In genomic region chr14:72172597-72172996, GRCh38 we compare ENCODE assay signal across 17 cellular contexts.
DNase-seq lines count a peak whose midpoint lies in the region; ATAC-seq and TF ChIP-seq lines count a peak whose summit lies in the region.
"Had no signal": no experiment of that assay in that cellular context is flagged by ENCODE, and none has a peak within 500 bp of the region (broad histone marks: within the 10 kb centered on the region; RNA-seq: fewer than 3 reads in every experiment).

No MANE protein-coding gene starts in this region.

- peak overlapping the region; percentile 12 for H3K4me2 ChIP-seq in Loucy (ENCODE audit: low read depth, low read length, poor library complexity, severe bottlenecking)
- H3K4me2 ChIP-seq: BLaER1 had no signal

- H3K4me1 Mint-ChIP-seq in Caco-2 (ENCODE audit: low read depth, unreplicated experiment), result no peaks in the 10 kb centered on the region
- H3K4me1 Mint-ChIP-seq in activated naive CD8-positive, alpha-beta T cell treated with anti-CD3 and anti-CD28 coated beads for 36 hours, result no peaks in the 10 kb centered on the region
- H3K4me1 Mint-ChIP-seq: B cell; CD4-positive, CD25-positive, alpha-beta regulatory T cell had no signal

- H3K27me3 Mint-ChIP-seq in Caco-2 (ENCODE audit: insufficient read depth, unreplicated experiment), result peaks cover 6% of the 10 kb centered on the region
- H3K27me3 Mint-ChIP-seq in activated naive CD8-positive, alpha-beta T cell treated with anti-CD3 and anti-CD28 coated beads for 36 hours, result peaks cover 15% of the 10 kb centered on the region

- H3K9me2 ChIP-seq in Loucy (replicated peaks; ENCODE audit: low read depth, low read length), result no peaks in the 10 kb centered on the region

- intact Hi-C loops in Right ventricle myocardium inferior (cut with DNase I), result no loop called here
- intact Hi-C loops in left cardiac atrium (cut with DNase I), result no loop called here
- intact Hi-C loops in Caco-2 (cut with micrococcal nuclease; ENCODE audit: unreplicated experiment), result no loop called here

- H3K27me3 ChIP-seq in Loucy (ENCODE audit: insufficient read depth, low read length, poor library complexity, severe bottlenecking) (no peaks in the 10 kb centered on the region), Caco-2 (replicated peaks; ENCODE audit: control insufficient read depth, insufficient read depth, low read length) (no peaks in the 10 kb centered on the region)
- H3K27me3 ChIP-seq: BLaER1 had no signal

- H3F3A ChIP-seq in Loucy (ENCODE audit: low read depth), result no peaks in the 10 kb centered on the region

- CTCF ChIA-PET in Caco-2 (lab: Charles Lee), result no interaction called here

- no peaks in the 10 kb centered on the region for H3K9me3 Mint-ChIP-seq in Caco-2 (ENCODE audit: unreplicated experiment)
- no peaks in the 10 kb centered on the region for H3K9me3 Mint-ChIP-seq in activated naive CD8-positive, alpha-beta T cell treated with anti-CD3 and anti-CD28 coated beads for 36 hours
- H3K9me3 Mint-ChIP-seq: CD8-positive, alpha-beta T cell had no signal

- no peak for DNase-seq in Right ventricle myocardium inferior (ENCODE audit: missing footprints)
- DNase-seq in left cardiac atrium, result no peak
- peak; percentile 55 for DNase-seq in DMS79 (lab: John Stamatoyannopoulos, UW)
- DNase-seq in Caco-2, result no peak
- no peak for DNase-seq in activated naive CD8-positive, alpha-beta T cell treated with anti-CD3 and anti-CD28 coated beads for 36 hours
- DNase-seq: CD4-positive, CD25-positive, alpha-beta regulatory T cell; CD8-positive, alpha-beta T cell; DMS 273 treated with DMSO at 0.1 percent for 48 hours; DND-41; GDM1; GM23248; H7; HCEC 1CT had no signal

- no peak overlapping the region for H3K27ac Mint-ChIP-seq in Caco-2 (ENCODE audit: unreplicated experiment)
- no peak overlapping the region for H3K27ac Mint-ChIP-seq in activated naive CD8-positive, alpha-beta T cell treated with anti-CD3 and anti-CD28 coated beads for 36 hours
- H3K27ac Mint-ChIP-seq: B cell; CD4-positive, CD25-positive, alpha-beta regulatory T cell; CD8-positive, alpha-beta T cell had no signal

- H3K36me3 ChIP-seq in Loucy (ENCODE audit: insufficient read depth, low read length) (no peaks in the 10 kb centered on the region), Caco-2 (ENCODE audit: control insufficient read depth, insufficient read depth, low read length) (no peaks in the 10 kb centered on the region)
- H3K36me3 ChIP-seq: BLaER1 had no signal

- no peak overlapping the region for H2AFZ ChIP-seq in Loucy (ENCODE audit: low read length)
- H2AFZ ChIP-seq: GM23248 had no signal

- BruUV-seq in Caco-2 (replicated peaks; lab: Mats Ljungman, UMichigan), result no TSS peak

- no peaks in the 10 kb centered on the region for H3K9me3 ChIP-seq in Loucy (ENCODE audit: insufficient read depth, low read depth, low read length)
- no peaks in the 10 kb centered on the region for H3K9me3 ChIP-seq in Caco-2
- H3K9me3 ChIP-seq: BLaER1 had no signal

- no peaks in the 10 kb centered on the region for H4K20me1 ChIP-seq in Loucy (ENCODE audit: insufficient read depth, low read length, poor library complexity, severe bottlenecking)
- H4K20me1 ChIP-seq: BLaER1 had no signal

- H3K4me3 Mint-ChIP-seq in Caco-2 (ENCODE audit: unreplicated experiment), result no peak overlapping the region
- no peak overlapping the region for H3K4me3 Mint-ChIP-seq in activated naive CD8-positive, alpha-beta T cell treated with anti-CD3 and anti-CD28 coated beads for 36 hours
- H3K4me3 Mint-ChIP-seq: B cell; CD4-positive, CD25-positive, alpha-beta regulatory T cell; CD8-positive, alpha-beta T cell had no signal

- H3K4me1 ChIP-seq in Loucy (ENCODE audit: insufficient read depth, low read length, poor library complexity, severe bottlenecking) (peaks cover 52% of the 10 kb centered on the region), Caco-2 (no peaks in the 10 kb centered on the region)

- POLR2A ChIA-PET in Caco-2 (lab: Charles Lee), result no interaction called here

- TF ChIP-seq CTCF in Loucy (conservative IDR thresholded peaks at IDR 0.05; ENCODE audit: low read length), result no peak
- TF ChIP-seq CTCF in Caco-2 (IDR thresholded peaks at IDR 0.05; ENCODE audit: insufficient read depth in 1 of 2, low read depth in 1 of 2, low read length in 1 of 2, severe bottlenecking in 1 of 2, unreplicated experiment in 1 of 2), result no peak

- no peaks in the 10 kb centered on the region for H3K79me2 ChIP-seq in Loucy (ENCODE audit: insufficient read depth, low read length)

- no peak overlapping the region for H3K4me3 ChIP-seq in Loucy (ENCODE audit: low read length, poor library complexity, severe bottlenecking)
- no peak overlapping the region for H3K4me3 ChIP-seq in Caco-2 (ENCODE audit: low read depth, low read length)
- H3K4me3 ChIP-seq: BLaER1, GM12878, GM23248 had no signal

- no peaks in the 10 kb centered on the region for H3K36me3 Mint-ChIP-seq in Caco-2 (ENCODE audit: insufficient read depth, unreplicated experiment)
- H3K36me3 Mint-ChIP-seq in activated naive CD8-positive, alpha-beta T cell treated with anti-CD3 and anti-CD28 coated beads for 36 hours, result no peaks in the 10 kb centered on the region
- H3K36me3 Mint-ChIP-seq: CD4-positive, CD25-positive, alpha-beta regulatory T cell; CD8-positive, alpha-beta T cell had no signal

- ATAC-seq in Right ventricle myocardium inferior (peak; percentile 26), left cardiac atrium (no peak)
- ATAC-seq: CD8-positive, alpha-beta T cell had no signal

- H3K9ac ChIP-seq in Loucy (ENCODE audit: low read depth, low read length, poor library complexity, severe bottlenecking), result peak overlapping the region; percentile 38
- H3K9ac ChIP-seq: BLaER1, GM23248 had no signal
